Comparison of ENCODE assay signal across 3 cellular contexts in genomic region chr1:25388715-25389114, GRCh38. TPM values are rescaled to one million over a fixed set of nuclear protein-coding genes. Genes with fewer than 3 reads are reported as not detected.
"Had no signal": no experiment of that assay in that cellular context is flagged by ENCODE, and none has a peak within 500 bp of the region (broad histone marks: within the 10 kb centered on the region; RNA-seq: fewer than 3 reads in every experiment).

No MANE protein-coding gene starts in this region.

RNA-seq across cellular contexts. Expression of gene RHCE, which starts 31.9 kb away (rescaled TPM):
- total RNA-seq: ascending aorta, epithelial cell of proximal tubule, neural crest cell had no signal
